In genomic region chr11:64799256-64799924, GRCh38 we compare ENCODE assay signal across 21 cellular contexts. TPM values are rescaled to one million over a fixed set of nuclear protein-coding genes. Genes with fewer than 3 reads are reported as not detected.
DNase-seq lines count a peak whose midpoint lies in the region; ATAC-seq and TF ChIP-seq lines count a peak whose summit lies in the region.
"Had no signal": no experiment of that assay in that cellular context is flagged by ENCODE, and none has a peak within 500 bp of the region (broad histone marks: within the 10 kb centered on the region; RNA-seq: fewer than 3 reads in every experiment).

No MANE protein-coding gene starts in this region.

- no peak overlapping the region for H2AK5ac ChIP-seq in trophoblast cell (ENCODE audit: low read length)

- peaks cover 11% of the 10 kb centered on the region for H3K79me1 ChIP-seq in trophoblast cell (ENCODE audit: low read length)

- H3K27ac Mint-ChIP-seq in activated naive CD4-positive, alpha-beta T cell treated with anti-CD3 and anti-CD28 coated beads, Interleukin-2, amount 10 ng/mL, durations not matched to agents 7 days and 5 days = peak overlapping the region; percentile 24
- H3K27ac Mint-ChIP-seq in activated naive CD4-positive, alpha-beta T cell treated with anti-CD3 and anti-CD28 coated beads, Interleukin-2, amount 50 U/mL, for 72 hours = peak overlapping the region in 1 of 2 donors; percentile 59
- H3K27ac Mint-ChIP-seq in chondrocyte (ENCODE audit: unreplicated experiment) = no peak overlapping the region
- H3K27ac Mint-ChIP-seq: activated T-cell treated with anti-CD3 and anti-CD28 coated beads, Interleukin-2, amount 50 U/mL, for 72 hours had no signal

- no peak overlapping the region for H3K4me2 ChIP-seq in trophoblast cell (ENCODE audit: low read length)
- H3K4me2 ChIP-seq: hepatocyte, KMS-11 had no signal

- TF ChIP-seq CTCF in chondrocyte (IDR thresholded peaks at IDR 0.05) (no peak), spleen (IDR thresholded peaks at IDR 0.05 in 8 of 11, conservative IDR thresholded peaks at IDR 0.05 in 3 of 11) (no peak)

- H2AFZ ChIP-seq in trophoblast cell (ENCODE audit: insufficient read depth, low read length, poor library complexity) = no peak overlapping the region
- H2AFZ ChIP-seq: hepatocyte had no signal

- no peak overlapping the region for H2BK120ac ChIP-seq in trophoblast cell (ENCODE audit: insufficient read depth, low read length, poor library complexity)

- no peak overlapping the region for H4K91ac ChIP-seq in trophoblast cell (ENCODE audit: low read depth, low read length)

- 54 to 64% (median 55%) methylated on average over 12 to 16 of the region's 16 CpGs for WGBS in spleen, 5 donors
- no CpG with 5 or more reads among the region's 16 CpGs for WGBS in trophoblast cell (ENCODE audit: extremely low coverage, insufficient coverage, insufficient read length)

- CTCF ChIA-PET in activated naive CD4-positive, alpha-beta T cell treated with anti-CD3 and anti-CD28 coated beads, Interleukin-2, amount 10 ng/mL, durations not matched to agents 7 days and 5 days (lab: Charles Lee) = interaction anchor here (1.7 kb wide), 1 partner anchor 12 kb away, joined by 4 read pairs; no protein-coding TSS in a partner anchor

- H4K8ac ChIP-seq in trophoblast cell (ENCODE audit: low read depth, low read length) = no peak overlapping the region

- peak overlapping the region in 2 of 8 donors; percentile 19 to 84 for H3K4me3 ChIP-seq in spleen
- H3K4me3 ChIP-seq in trophoblast cell (ENCODE audit: low read depth, low read length) = no peak overlapping the region
- H3K4me3 ChIP-seq: colonic mucosa, hepatocyte had no signal

- peak overlapping the region; percentile 41 to 94 (median 85) for H3K27ac ChIP-seq in spleen
- H3K27ac ChIP-seq in trophoblast cell (ENCODE audit: low read depth, low read length) = no peak overlapping the region
- H3K27ac ChIP-seq: colonic mucosa, hepatocyte, KMS-11 had no signal

- peaks cover 53% of the 10 kb centered on the region for H3K4me1 Mint-ChIP-seq in activated naive CD4-positive, alpha-beta T cell treated with anti-CD3 and anti-CD28 coated beads, Interleukin-2, amount 10 ng/mL, durations not matched to agents 7 days and 5 days
- peaks cover 13% of the 10 kb centered on the region for H3K4me1 Mint-ChIP-seq in chondrocyte (ENCODE audit: low read depth)

- H3K9me3 ChIP-seq in spleen (no peaks in the 10 kb centered on the region), trophoblast cell (ENCODE audit: insufficient read depth, low read depth, low read length) (no peaks in the 10 kb centered on the region)
- H3K9me3 ChIP-seq: colonic mucosa had no signal

- H3K14ac ChIP-seq in trophoblast cell (ENCODE audit: low read length) = no peak overlapping the region

- H2BK5ac ChIP-seq in trophoblast cell (ENCODE audit: low read depth, low read length, poor library complexity) = no peak overlapping the region

- H3K4me3 Mint-ChIP-seq in activated naive CD4-positive, alpha-beta T cell treated with anti-CD3 and anti-CD28 coated beads, Interleukin-2, amount 10 ng/mL, durations not matched to agents 7 days and 5 days = no peak overlapping the region
- no peak overlapping the region for H3K4me3 Mint-ChIP-seq in chondrocyte (ENCODE audit: unreplicated experiment)
- H3K4me3 Mint-ChIP-seq: activated CD4-positive, alpha-beta T cell treated with anti-CD3 and anti-CD28 coated beads, Interleukin-2, amount 10 ng/mL, durations not matched to agents 24 days and 14 days; activated T-cell treated with anti-CD3 and anti-CD28 coated beads, Interleukin-2, amount 50 U/mL, for 72 hours; H9; stimulated activated naive CD8-positive, alpha-beta T cell treated with anti-CD3 and anti-CD28 coated beads, Interleukin-15, amount 100 ng/mL, for 72 hours had no signal

- no peaks in the 10 kb centered on the region for H3K27me3 ChIP-seq in spleen (replicated peaks in 1 of 7)
- H3K27me3 ChIP-seq in trophoblast cell (ENCODE audit: insufficient read depth, low read length) = no peaks in the 10 kb centered on the region
- H3K27me3 ChIP-seq: colonic mucosa, hepatocyte had no signal

- H3K23ac ChIP-seq in trophoblast cell (ENCODE audit: low read length) = no peak overlapping the region

- no peak overlapping the region for H2BK12ac ChIP-seq in trophoblast cell (ENCODE audit: low read length)

- H3K9me3 Mint-ChIP-seq in activated naive CD4-positive, alpha-beta T cell treated with anti-CD3 and anti-CD28 coated beads, Interleukin-2, amount 10 ng/mL, durations not matched to agents 7 days and 5 days = no peaks in the 10 kb centered on the region
- H3K9me3 Mint-ChIP-seq in activated naive CD4-positive, alpha-beta T cell treated with anti-CD3 and anti-CD28 coated beads, Interleukin-2, amount 50 U/mL, for 72 hours = no peaks in the 10 kb centered on the region
- H3K9me3 Mint-ChIP-seq in chondrocyte (ENCODE audit: low read depth) = no peaks in the 10 kb centered on the region
- H3K9me3 Mint-ChIP-seq: activated CD4-positive, alpha-beta T cell treated with anti-CD3 and anti-CD28 coated beads, Interleukin-2, amount 10 ng/mL, durations not matched to agents 24 days and 14 days; activated T-cell treated with anti-CD3 and anti-CD28 coated beads, Interleukin-2, amount 50 U/mL, for 72 hours; H9; stimulated activated naive CD8-positive, alpha-beta T cell treated with anti-CD3 and anti-CD28 coated beads, Interleukin-15, amount 100 ng/mL, for 72 hours had no signal

- no peak overlapping the region for H3K4ac ChIP-seq in trophoblast cell (ENCODE audit: low read depth, low read length)

- no peak for ATAC-seq in activated naive CD4-positive, alpha-beta T cell treated with anti-CD3 and anti-CD28 coated beads, Interleukin-2, amount 50 U/mL, for 72 hours
- ATAC-seq: activated T-cell treated with anti-CD3 and anti-CD28 coated beads, Interleukin-2, amount 50 U/mL, for 72 hours; left colon; stimulated activated naive CD8-positive, alpha-beta T cell treated with anti-CD3 and anti-CD28 coated beads, Interleukin-15, amount 100 ng/mL, for 72 hours had no signal

- no peak for DNase-seq in activated naive CD4-positive, alpha-beta T cell treated with anti-CD3 and anti-CD28 coated beads, Interleukin-2, amount 10 ng/mL, durations not matched to agents 7 days and 5 days
- DNase-seq in activated naive CD4-positive, alpha-beta T cell treated with anti-CD3 and anti-CD28 coated beads, Interleukin-2, amount 50 U/mL, for 72 hours (ENCODE audit: low spot score in 2 of 2) = no peak
- DNase-seq in NAMALWA (ENCODE audit: low spot score) (peak; percentile 87), chondrocyte (ENCODE audit: low spot score) (peak; percentile 84), spleen (no peak), COR-L47 (lab: John Stamatoyannopoulos, UW) (no peak), T1000 (lab: John Stamatoyannopoulos, UW) (no peak), trophoblast cell (no peak)
- DNase-seq: ACHN; activated CD4-positive, alpha-beta T cell treated with anti-CD3 and anti-CD28 coated beads, Interleukin-2, amount 10 ng/mL, durations not matched to agents 24 days and 14 days; activated T-cell treated with anti-CD3 and anti-CD28 coated beads, Interleukin-2, amount 50 U/mL, for 72 hours; anterior cingulate cortex; colonic mucosa; H9; left colon; NCI-H1436 treated with DMSO at 0.1 percent for 48 hours; stimulated activated naive CD8-positive, alpha-beta T cell treated with anti-CD3 and anti-CD28 coated beads, Interleukin-15, amount 100 ng/mL, for 72 hours; T-helper 2 cell had no signal

- TF ChIP-seq POLR2A in spleen (IDR thresholded peaks at IDR 0.05) = no peak

- no peaks in the 10 kb centered on the region for H3K79me2 ChIP-seq in trophoblast cell (ENCODE audit: control insufficient read depth, insufficient read depth, low read length, poor library complexity)
- H3K79me2 ChIP-seq: hepatocyte had no signal

- H3K36me3 ChIP-seq in spleen = peaks cover 0 to 71% (median 28%) of the 10 kb centered on the region in 6 donors
- peaks cover 32 to 35% of the 10 kb centered on the region in 2 experiments for H3K36me3 ChIP-seq in trophoblast cell (ENCODE audit: control insufficient read depth in 1 of 2, insufficient read depth in 2 of 2, low read length in 2 of 2)
- H3K36me3 ChIP-seq: colonic mucosa had no signal

- H3K9ac ChIP-seq in trophoblast cell (ENCODE audit: low read length) = no peak overlapping the region
- H3K9ac ChIP-seq: KMS-11 had no signal

- H4K12ac ChIP-seq in trophoblast cell (ENCODE audit: low read depth, low read length) = no peak overlapping the region

- H3K36me3 Mint-ChIP-seq in activated naive CD4-positive, alpha-beta T cell treated with anti-CD3 and anti-CD28 coated beads, Interleukin-2, amount 10 ng/mL, durations not matched to agents 7 days and 5 days = peaks cover 36% of the 10 kb centered on the region
- peaks cover 0 to 10% of the 10 kb centered on the region in 2 donors for H3K36me3 Mint-ChIP-seq in activated naive CD4-positive, alpha-beta T cell treated with anti-CD3 and anti-CD28 coated beads, Interleukin-2, amount 50 U/mL, for 72 hours
- H3K36me3 Mint-ChIP-seq in chondrocyte (ENCODE audit: low read depth) = peaks cover 2% of the 10 kb centered on the region

- no peaks in the 10 kb centered on the region for H3K27me3 Mint-ChIP-seq in activated naive CD4-positive, alpha-beta T cell treated with anti-CD3 and anti-CD28 coated beads, Interleukin-2, amount 10 ng/mL, durations not matched to agents 7 days and 5 days
- no peaks in the 10 kb centered on the region for H3K27me3 Mint-ChIP-seq in chondrocyte (ENCODE audit: low read depth)
- H3K27me3 Mint-ChIP-seq: activated CD4-positive, alpha-beta T cell treated with anti-CD3 and anti-CD28 coated beads, Interleukin-2, amount 10 ng/mL, durations not matched to agents 24 days and 14 days; stimulated activated naive CD8-positive, alpha-beta T cell treated with anti-CD3 and anti-CD28 coated beads, Interleukin-15, amount 100 ng/mL, for 72 hours had no signal

- intact Hi-C loops in spleen (cut with DNase I; ENCODE audit: low total_unique reads) = no loop called here

- H3K18ac ChIP-seq in trophoblast cell (ENCODE audit: low read length) = no peak overlapping the region

- peaks cover 50 to 97% (median 82%) of the 10 kb centered on the region in 6 donors for H3K4me1 ChIP-seq in spleen
- peaks cover 8 to 15% of the 10 kb centered on the region in 2 experiments for H3K4me1 ChIP-seq in trophoblast cell (ENCODE audit: control insufficient read depth in 1 of 2, insufficient read depth in 2 of 2, low read length in 2 of 2)

RNA-seq across cellular contexts. Expression of gene MAP4K2, which starts 3.6 kb away (rescaled TPM):
- total RNA-seq in activated naive CD4-positive, alpha-beta T cell treated with anti-CD3 and anti-CD28 coated beads, Interleukin-2, amount 50 U/mL, for 72 hours = 10 to 100 TPM; 67.7 to 83.2 TPM
- total RNA-seq in chondrocyte (11.3 to 17.8 TPM (median 13.4 TPM) in 3 replicates), spleen (100 to 1,000 TPM in 1 of 7 donors, 10 to 100 TPM in 6; 41.5 to 106 (median 57.4) TPM)
- polyA plus RNA-seq in spleen = 10 to 100 TPM; 40.8 to 70.8 (median 63.8) TPM
- polyA plus RNA-seq in trophoblast cell (2013) = 17.9 and 19.2 TPM in 2 replicates

RNA-seq across cellular contexts. Expression of gene MEN1, which starts 11.0 kb away (rescaled TPM):
- 10 to 100 TPM in 1 of 2 donors, 1 to 10 TPM in 1; 9.7 to 35.1 TPM for total RNA-seq in activated naive CD4-positive, alpha-beta T cell treated with anti-CD3 and anti-CD28 coated beads, Interleukin-2, amount 50 U/mL, for 72 hours
- 19.5 to 26.4 TPM (median 20.4 TPM) in 3 replicates for total RNA-seq in chondrocyte
- total RNA-seq in spleen = 10 to 100 TPM; 20.1 to 33.6 (median 28.2) TPM
- 10 to 100 TPM; 17.8 to 27.6 (median 20.5) TPM for polyA plus RNA-seq in spleen
- 53.4 and 53.7 TPM in 2 replicates for polyA plus RNA-seq in trophoblast cell (2013)

RNA-seq across cellular contexts. Expression of gene SF1, which starts 21.0 kb away (rescaled TPM):
- total RNA-seq in activated naive CD4-positive, alpha-beta T cell treated with anti-CD3 and anti-CD28 coated beads, Interleukin-2, amount 50 U/mL, for 72 hours = 100 to 1,000 TPM; 323 to 406 TPM
- total RNA-seq in chondrocyte (183 to 198 TPM (median 190 TPM) in 3 replicates), spleen (100 to 1,000 TPM; 359 to 585 (median 458) TPM)
- 100 to 1,000 TPM in 2 of 3 donors, 10 to 100 TPM in 1; 54.2 to 140 (median 121) TPM for polyA plus RNA-seq in spleen
- polyA plus RNA-seq in trophoblast cell (2013) = 185 and 187 TPM in 2 replicates

RNA-seq across cellular contexts. Expression of gene PYGM, which starts 39.6 kb away (rescaled TPM):
- 1 to 10 TPM in 1 of 2 donors, under 1 TPM in 1; 0.87 to 2.3 TPM for total RNA-seq in activated naive CD4-positive, alpha-beta T cell treated with anti-CD3 and anti-CD28 coated beads, Interleukin-2, amount 50 U/mL, for 72 hours
- total RNA-seq in chondrocyte (0.65 to 1.6 TPM (median 1.2 TPM) in 3 replicates), spleen (1 to 10 TPM; 2.7 to 7.2 (median 5.1) TPM)
- polyA plus RNA-seq in spleen = 1 to 10 TPM; 1.7 to 2.4 (median 2.1) TPM
- polyA plus RNA-seq in trophoblast cell (2013) = 0.83 and 0.94 TPM in 2 replicates

RNA-seq across cellular contexts. Expression of gene CDC42BPG, which starts 45.1 kb away (rescaled TPM):
- total RNA-seq in activated naive CD4-positive, alpha-beta T cell treated with anti-CD3 and anti-CD28 coated beads, Interleukin-2, amount 50 U/mL, for 72 hours = under 1 TPM; 0.61 to 0.76 TPM
- total RNA-seq in chondrocyte = 0.17 to 0.46 TPM (median 0.35 TPM) in 3 replicates
- total RNA-seq in spleen = 1 to 10 TPM; 1.9 to 4.6 (median 2.6) TPM
- polyA plus RNA-seq in spleen = 1 to 10 TPM in 2 of 3 donors, under 1 TPM in 1; 0.74 to 2.0 (median 1.0) TPM
- polyA plus RNA-seq in trophoblast cell (2013) = 19.4 and 20.9 TPM in 2 replicates
- polyA plus RNA-seq: neural cell had no signal

Comparison
In these comparisons a context has a peak if more than half of its experiments do, and no peak if none do; other contexts are left out.
1. DNase-seq: peak in NAMALWA (single experiment) and chondrocyte (single experiment); none in activated naive CD4-positive, alpha-beta T cell treated with anti-CD3 and anti-CD28 coated beads, Interleukin-2, amount 10 ng/mL, durations not matched to agents 7 days and 5 days (single experiment), activated naive CD4-positive, alpha-beta T cell treated with anti-CD3 and anti-CD28 coated beads, Interleukin-2, amount 50 U/mL, for 72 hours (0 of 2), spleen (single experiment), COR-L47 (single experiment), T1000 (single experiment) and trophoblast cell (0 of 2).